In the genomic region with DNA sequence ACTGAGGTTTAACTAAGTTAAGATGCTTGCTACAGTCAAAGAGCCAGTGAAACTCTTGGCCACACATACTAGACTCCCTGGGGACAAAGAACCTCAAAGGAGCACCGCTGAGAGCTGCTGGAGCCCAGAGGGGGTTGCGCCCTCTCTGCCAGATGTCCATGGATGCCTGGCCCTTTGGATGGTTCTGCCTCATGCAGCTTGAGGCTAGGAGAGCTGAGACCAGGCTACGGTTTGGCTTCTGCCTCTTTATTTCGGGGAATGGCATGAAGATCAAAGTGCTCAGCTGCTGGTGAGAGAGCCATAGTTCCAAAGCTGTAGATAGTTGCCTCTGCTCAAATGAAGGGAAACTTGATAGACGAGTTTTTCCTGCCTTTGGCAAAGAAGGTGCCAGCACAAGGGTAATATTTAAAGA, we compare ENCODE assay signal across 1 cellular context.
TF ChIP-seq lines count a peak whose summit lies in the region.

No MANE protein-coding gene starts in this region.

TF ChIP-seq in GM23338, 12 proteins besides CTCF, POLR2A, EP300 and RAD21:
- TF ChIP-seq, protein P1, sequence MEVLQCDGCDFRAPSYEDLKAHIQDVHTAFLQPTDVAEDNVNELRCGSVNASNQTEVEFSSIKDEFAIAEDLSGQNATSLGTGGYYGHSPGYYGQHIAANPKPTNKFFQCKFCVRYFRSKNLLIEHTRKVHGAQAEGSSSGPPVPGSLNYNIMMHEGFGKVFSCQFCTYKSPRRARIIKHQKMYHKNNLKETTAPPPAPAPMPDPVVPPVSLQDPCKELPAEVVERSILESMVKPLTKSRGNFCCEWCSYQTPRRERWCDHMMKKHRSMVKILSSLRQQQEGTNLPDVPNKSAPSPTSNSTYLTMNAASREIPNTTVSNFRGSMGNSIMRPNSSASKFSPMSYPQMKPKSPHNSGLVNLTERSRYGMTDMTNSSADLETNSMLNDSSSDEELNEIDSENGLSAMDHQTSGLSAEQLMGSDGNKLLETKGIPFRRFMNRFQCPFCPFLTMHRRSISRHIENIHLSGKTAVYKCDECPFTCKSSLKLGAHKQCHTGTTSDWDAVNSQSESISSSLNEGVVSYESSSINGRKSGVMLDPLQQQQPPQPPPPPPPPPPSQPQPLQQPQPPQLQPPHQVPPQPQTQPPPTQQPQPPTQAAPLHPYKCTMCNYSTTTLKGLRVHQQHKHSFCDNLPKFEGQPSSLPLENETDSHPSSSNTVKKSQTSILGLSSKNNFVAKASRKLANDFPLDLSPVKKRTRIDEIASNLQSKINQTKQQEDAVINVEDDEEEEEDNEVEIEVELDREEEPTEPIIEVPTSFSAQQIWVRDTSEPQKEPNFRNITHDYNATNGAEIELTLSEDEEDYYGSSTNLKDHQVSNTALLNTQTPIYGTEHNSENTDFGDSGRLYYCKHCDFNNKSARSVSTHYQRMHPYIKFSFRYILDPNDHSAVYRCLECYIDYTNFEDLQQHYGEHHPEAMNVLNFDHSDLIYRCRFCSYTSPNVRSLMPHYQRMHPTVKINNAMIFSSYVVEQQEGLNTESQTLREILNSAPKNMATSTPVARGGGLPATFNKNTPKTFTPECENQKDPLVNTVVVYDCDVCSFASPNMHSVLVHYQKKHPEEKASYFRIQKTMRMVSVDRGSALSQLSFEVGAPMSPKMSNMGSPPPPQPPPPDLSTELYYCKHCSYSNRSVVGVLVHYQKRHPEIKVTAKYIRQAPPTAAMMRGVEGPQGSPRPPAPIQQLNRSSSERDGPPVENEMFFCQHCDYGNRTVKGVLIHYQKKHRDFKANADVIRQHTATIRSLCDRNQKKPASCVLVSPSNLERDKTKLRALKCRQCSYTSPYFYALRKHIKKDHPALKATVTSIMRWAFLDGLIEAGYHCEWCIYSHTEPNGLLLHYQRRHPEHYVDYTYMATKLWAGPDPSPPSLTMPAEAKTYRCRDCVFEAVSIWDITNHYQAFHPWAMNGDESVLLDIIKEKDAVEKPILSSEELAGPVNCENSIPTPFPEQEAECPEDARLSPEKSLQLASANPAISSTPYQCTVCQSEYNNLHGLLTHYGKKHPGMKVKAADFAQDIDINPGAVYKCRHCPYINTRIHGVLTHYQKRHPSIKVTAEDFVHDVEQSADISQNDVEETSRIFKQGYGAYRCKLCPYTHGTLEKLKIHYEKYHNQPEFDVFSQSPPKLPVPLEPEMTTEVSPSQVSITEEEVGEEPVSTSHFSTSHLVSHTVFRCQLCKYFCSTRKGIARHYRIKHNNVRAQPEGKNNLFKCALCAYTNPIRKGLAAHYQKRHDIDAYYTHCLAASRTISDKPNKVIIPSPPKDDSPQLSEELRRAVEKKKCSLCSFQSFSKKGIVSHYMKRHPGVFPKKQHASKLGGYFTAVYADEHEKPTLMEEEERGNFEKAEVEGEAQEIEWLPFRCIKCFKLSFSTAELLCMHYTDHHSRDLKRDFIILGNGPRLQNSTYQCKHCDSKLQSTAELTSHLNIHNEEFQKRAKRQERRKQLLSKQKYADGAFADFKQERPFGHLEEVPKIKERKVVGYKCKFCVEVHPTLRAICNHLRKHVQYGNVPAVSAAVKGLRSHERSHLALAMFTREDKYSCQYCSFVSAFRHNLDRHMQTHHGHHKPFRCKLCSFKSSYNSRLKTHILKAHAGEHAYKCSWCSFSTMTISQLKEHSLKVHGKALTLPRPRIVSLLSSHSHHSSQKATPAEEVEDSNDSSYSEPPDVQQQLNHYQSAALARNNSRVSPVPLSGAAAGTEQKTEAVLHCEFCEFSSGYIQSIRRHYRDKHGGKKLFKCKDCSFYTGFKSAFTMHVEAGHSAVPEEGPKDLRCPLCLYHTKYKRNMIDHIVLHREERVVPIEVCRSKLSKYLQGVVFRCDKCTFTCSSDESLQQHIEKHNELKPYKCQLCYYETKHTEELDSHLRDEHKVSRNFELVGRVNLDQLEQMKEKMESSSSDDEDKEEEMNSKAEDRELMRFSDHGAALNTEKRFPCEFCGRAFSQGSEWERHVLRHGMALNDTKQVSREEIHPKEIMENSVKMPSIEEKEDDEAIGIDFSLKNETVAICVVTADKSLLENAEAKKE (CRISPR knock-in tag; IDR thresholded peaks at IDR 0.05): no peak
- TF ChIP-seq ZNF331 (CRISPR knock-in tag; IDR thresholded peaks at IDR 0.05; ENCODE audit: low read depth) (no peak), EZH2phosphoT487 (IDR thresholded peaks at IDR 0.05; ENCODE audit: unreplicated experiment) (no peak), POLR2AphosphoS5 (IDR thresholded peaks at IDR 0.05; ENCODE audit: low read depth) (no peak), EZH2 (IDR thresholded peaks at IDR 0.05; ENCODE audit: low read depth, unreplicated experiment) (no peak), CREB1 (CRISPR knock-in tag; IDR thresholded peaks at IDR 0.05; ENCODE audit: low read depth) (no peak), JUNB (IDR thresholded peaks at IDR 0.05; ENCODE audit: unreplicated experiment) (no peak)
- TF ChIP-seq, protein P2, sequence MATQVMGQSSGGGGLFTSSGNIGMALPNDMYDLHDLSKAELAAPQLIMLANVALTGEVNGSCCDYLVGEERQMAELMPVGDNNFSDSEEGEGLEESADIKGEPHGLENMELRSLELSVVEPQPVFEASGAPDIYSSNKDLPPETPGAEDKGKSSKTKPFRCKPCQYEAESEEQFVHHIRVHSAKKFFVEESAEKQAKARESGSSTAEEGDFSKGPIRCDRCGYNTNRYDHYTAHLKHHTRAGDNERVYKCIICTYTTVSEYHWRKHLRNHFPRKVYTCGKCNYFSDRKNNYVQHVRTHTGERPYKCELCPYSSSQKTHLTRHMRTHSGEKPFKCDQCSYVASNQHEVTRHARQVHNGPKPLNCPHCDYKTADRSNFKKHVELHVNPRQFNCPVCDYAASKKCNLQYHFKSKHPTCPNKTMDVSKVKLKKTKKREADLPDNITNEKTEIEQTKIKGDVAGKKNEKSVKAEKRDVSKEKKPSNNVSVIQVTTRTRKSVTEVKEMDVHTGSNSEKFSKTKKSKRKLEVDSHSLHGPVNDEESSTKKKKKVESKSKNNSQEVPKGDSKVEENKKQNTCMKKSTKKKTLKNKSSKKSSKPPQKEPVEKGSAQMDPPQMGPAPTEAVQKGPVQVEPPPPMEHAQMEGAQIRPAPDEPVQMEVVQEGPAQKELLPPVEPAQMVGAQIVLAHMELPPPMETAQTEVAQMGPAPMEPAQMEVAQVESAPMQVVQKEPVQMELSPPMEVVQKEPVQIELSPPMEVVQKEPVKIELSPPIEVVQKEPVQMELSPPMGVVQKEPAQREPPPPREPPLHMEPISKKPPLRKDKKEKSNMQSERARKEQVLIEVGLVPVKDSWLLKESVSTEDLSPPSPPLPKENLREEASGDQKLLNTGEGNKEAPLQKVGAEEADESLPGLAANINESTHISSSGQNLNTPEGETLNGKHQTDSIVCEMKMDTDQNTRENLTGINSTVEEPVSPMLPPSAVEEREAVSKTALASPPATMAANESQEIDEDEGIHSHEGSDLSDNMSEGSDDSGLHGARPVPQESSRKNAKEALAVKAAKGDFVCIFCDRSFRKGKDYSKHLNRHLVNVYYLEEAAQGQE (IDR thresholded peaks at IDR 0.05; ENCODE audit: unreplicated experiment): no peak
- TF ChIP-seq, protein P3, sequence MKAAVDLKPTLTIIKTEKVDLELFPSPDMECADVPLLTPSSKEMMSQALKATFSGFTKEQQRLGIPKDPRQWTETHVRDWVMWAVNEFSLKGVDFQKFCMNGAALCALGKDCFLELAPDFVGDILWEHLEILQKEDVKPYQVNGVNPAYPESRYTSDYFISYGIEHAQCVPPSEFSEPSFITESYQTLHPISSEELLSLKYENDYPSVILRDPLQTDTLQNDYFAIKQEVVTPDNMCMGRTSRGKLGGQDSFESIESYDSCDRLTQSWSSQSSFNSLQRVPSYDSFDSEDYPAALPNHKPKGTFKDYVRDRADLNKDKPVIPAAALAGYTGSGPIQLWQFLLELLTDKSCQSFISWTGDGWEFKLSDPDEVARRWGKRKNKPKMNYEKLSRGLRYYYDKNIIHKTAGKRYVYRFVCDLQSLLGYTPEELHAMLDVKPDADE (IDR thresholded peaks at IDR 0.05): no peak
